10 cellular contexts compared by ENCODE assay signal in the genomic region with DNA sequence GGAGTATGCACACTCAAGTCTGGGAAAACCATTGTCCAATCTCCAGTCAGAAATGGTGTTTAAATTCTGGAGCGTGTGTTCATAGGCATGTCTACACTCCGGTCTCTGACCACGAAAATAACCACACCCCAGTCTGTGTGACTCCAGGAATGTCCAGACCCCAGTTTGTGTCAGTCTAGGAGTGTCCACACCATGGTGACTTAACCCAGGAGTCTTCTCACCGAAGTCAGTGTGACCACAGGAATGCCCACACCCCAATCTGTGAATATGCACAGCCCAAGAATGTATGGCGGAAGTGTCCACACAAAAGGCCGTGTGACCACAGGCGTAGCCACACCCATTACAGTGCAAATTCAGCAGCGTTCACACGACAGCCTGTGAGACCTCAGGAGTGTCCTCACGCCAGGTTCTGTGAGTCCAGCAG. TPM values are rescaled to one million over a fixed set of nuclear protein-coding genes. Genes with fewer than 3 reads are reported as not detected.
DNase-seq lines count a peak whose midpoint lies in the region; TF ChIP-seq lines count a peak whose summit lies in the region.
"Had no signal": no experiment of that assay in that cellular context is flagged by ENCODE, and none has a peak within 500 bp of the region (broad histone marks: within the 10 kb centered on the region; RNA-seq: fewer than 3 reads in every experiment).

No MANE protein-coding gene starts in this region.

- no peaks in the 10 kb centered on the region for H3F3A ChIP-seq in GM23248 (ENCODE audit: insufficient read depth)

- intact Hi-C loops in stomach (cut with DNase I; ENCODE audit: low total_unique reads) = no loop called here

- in situ Hi-C loops in GM23248 (cut with MboI) = loop anchor here (25.0 kb wide), 1 partner anchor 400 kb away; no protein-coding TSS in a partner anchor

- no peaks in the 10 kb centered on the region for H3K36me3 ChIP-seq in GM23248 (ENCODE audit: low read depth)
- peaks cover 0 to 41% (median 24%) of the 10 kb centered on the region in 4 donors for H3K36me3 ChIP-seq in stomach
- H3K36me3 ChIP-seq in MG63 = peaks cover 5% of the 10 kb centered on the region

- no peaks in the 10 kb centered on the region for H4K20me1 ChIP-seq in GM23248 (ENCODE audit: insufficient read depth)

- H3K4me3 ChIP-seq in GM23248 (no peak overlapping the region), stomach (no peak overlapping the region), MG63 (no peak overlapping the region)

- no peak for TF ChIP-seq POLR2A in stomach (IDR thresholded peaks at IDR 0.05)

- H3K9me3 ChIP-seq in GM23248 (ENCODE audit: low read depth) (no peaks in the 10 kb centered on the region), stomach (peaks cover 0 to 13% (median 3%) of the 10 kb centered on the region in 4 donors), MG63 (no peaks in the 10 kb centered on the region)

- DNase-seq in GM23248 (peak; percentile 85), SW 1271 (lab: John Stamatoyannopoulos, UW) (peak; percentile 64 to 83), glomerular visceral epithelial cell (ENCODE audit: extremely low spot score) (peak; percentile 98), stomach (peak; percentile 57), NCI-H1417 treated with DMSO at 0.1 percent for 48 hours (lab: John Stamatoyannopoulos, UW) (no peak), MG63 (no peak), GM19238 (ENCODE audit: insufficient read length, low spot score) (no peak)
- DNase-seq in activated CD4-positive, alpha-beta T cell treated with anti-CD3 and anti-CD28 coated beads for 1 hour = no peak
- DNase-seq: activated naive CD4-positive, alpha-beta T cell; KG1 had no signal

- WGBS in GM23248 (ENCODE audit: low coverage in 1 of 2, low lambda C conversion rate in 2 of 2, missing lambda C conversion rate in 2 of 2), 2 experiments = 64% methylated on average over 10 of the region's 10 CpGs
- 16 to 73% (median 52%) methylated on average over 4 to 10 of the region's 10 CpGs for WGBS in stomach, 5 donors

- peak overlapping the region; percentile 14; the same call in 1 of the 2 replicates for H3K9ac ChIP-seq in GM23248

- H3K79me2 ChIP-seq in GM23248 (ENCODE audit: insufficient read depth) = no peaks in the 10 kb centered on the region

- H3K4me1 ChIP-seq in GM23248 (ENCODE audit: insufficient read depth) = peaks cover 12% of the 10 kb centered on the region
- no peaks in the 10 kb centered on the region for H3K4me1 ChIP-seq in stomach

- H3K4me2 ChIP-seq in GM23248 (ENCODE audit: unreplicated experiment) = no peak overlapping the region

- H2AFZ ChIP-seq in GM23248 = no peak overlapping the region

- H3K27me3 ChIP-seq in GM23248 (replicated peaks; ENCODE audit: insufficient read depth) (no peaks in the 10 kb centered on the region), stomach (no peaks in the 10 kb centered on the region), MG63 (no peaks in the 10 kb centered on the region)

- no peak for TF ChIP-seq EP300 in stomach (IDR thresholded peaks at IDR 0.05)

- no peak for TF ChIP-seq CTCF in stomach (IDR thresholded peaks at IDR 0.05)

- H3K27ac ChIP-seq in GM23248 (peak overlapping the region; percentile 85), stomach (peak overlapping the region in 3 of 5 donors; percentile 32 to 49 (median 48))

- no peaks in the 10 kb centered on the region for H3K9me2 ChIP-seq in GM23248 (ENCODE audit: insufficient read depth)

RNA-seq across cellular contexts. Expression of a gene that starts 11.4 kb away (rescaled TPM):
- total RNA-seq in GM23248 (2014; rRNA removed; shearing (Covaris generic)) = 95.2 and 152 TPM in 2 replicates
- polyA plus RNA-seq in GM23248 (2016; fragmentation: Nextera tagmentation; extraction: Ambion mirVana) (64.9 and 70.6 TPM in 2 replicates), stomach (10 to 100 TPM; 33.9 to 40.3 (median 37.7) TPM)
- 10 to 100 TPM; 19.6 to 92.8 (median 55.3) TPM for total RNA-seq in stomach
- 55.3 and 76.6 TPM in 2 replicates for total RNA-seq in MG63 (2014; rRNA removed; shearing (Covaris generic); ENCODE audit: low replicate concordance)

RNA-seq across cellular contexts. Expression of a gene that starts 17.3 kb away (rescaled TPM):
- total RNA-seq in GM23248 (2014; rRNA removed; shearing (Covaris generic)) = 34.5 and 35.3 TPM in 2 replicates
- polyA plus RNA-seq in GM23248 (2016; fragmentation: Nextera tagmentation; extraction: Ambion mirVana) (31.5 and 32.4 TPM in 2 replicates), stomach (10 to 100 TPM; 19.9 to 45.8 (median 21.1) TPM)
- total RNA-seq in stomach = 10 to 100 TPM in 2 of 5 donors, 1 to 10 TPM in 3; 4.1 to 32.9 (median 6.7) TPM
- 0.79 and 2.0 TPM in 2 replicates for total RNA-seq in MG63 (2014; rRNA removed; shearing (Covaris generic); ENCODE audit: low replicate concordance)

RNA-seq across cellular contexts. Expression of a gene that starts 21.4 kb away (rescaled TPM):
- 15.4 and 32.2 TPM in 2 replicates for total RNA-seq in GM23248 (2014; rRNA removed; shearing (Covaris generic))
- polyA plus RNA-seq in GM23248 (2016; fragmentation: Nextera tagmentation; extraction: Ambion mirVana) = 20.3 and 22.9 TPM in 2 replicates
- total RNA-seq in stomach = 10 to 100 TPM in 3 of 5 donors, 1 to 10 TPM in 2; 1.8 to 27.4 (median 16.2) TPM
- 10 to 100 TPM in 1 of 3 donors, 1 to 10 TPM in 2; 4.7 to 11.9 (median 6.7) TPM for polyA plus RNA-seq in stomach
- total RNA-seq in MG63 (2014; rRNA removed; shearing (Covaris generic); ENCODE audit: low replicate concordance) = 1.6 and 11.2 TPM in 2 replicates

RNA-seq across cellular contexts. Expression of a gene that starts 34.2 kb away (rescaled TPM):
- total RNA-seq in GM23248 (2014; rRNA removed; shearing (Covaris generic)) = 17.0 and 21.1 TPM in 2 replicates
- polyA plus RNA-seq in GM23248 (2016; fragmentation: Nextera tagmentation; extraction: Ambion mirVana) (45.0 and 48.3 TPM in 2 replicates), stomach (100 to 1,000 TPM in 1 of 3 donors, 10 to 100 TPM in 2; 28.9 to 112 (median 74.8) TPM)
- total RNA-seq in stomach = 100 to 1,000 TPM in 1 of 5 donors, 10 to 100 TPM in 3, 1 to 10 TPM in 1; 5.8 to 208 (median 46.4) TPM
- total RNA-seq in MG63 (2014; rRNA removed; shearing (Covaris generic); ENCODE audit: low replicate concordance) = 15.9 and 32.9 TPM in 2 replicates

RNA-seq across cellular contexts. Expression of a gene that starts 52.1 kb away (rescaled TPM):
- total RNA-seq in GM23248 (2014; rRNA removed; shearing (Covaris generic)) = 7.9 and 8.2 TPM in 2 replicates
- polyA plus RNA-seq in GM23248 (2016; fragmentation: Nextera tagmentation; extraction: Ambion mirVana) = 8.5 and 8.6 TPM in 2 replicates
- 10 to 100 TPM in 2 of 5 donors, 1 to 10 TPM in 2, not detected in 1; 4.6 to 13.6 (median 9.0) TPM for total RNA-seq in stomach
- 1 to 10 TPM; 5.2 to 6.5 (median 5.9) TPM for polyA plus RNA-seq in stomach
- 2.7 and 9.3 TPM in 2 replicates for total RNA-seq in MG63 (2014; rRNA removed; shearing (Covaris generic); ENCODE audit: low replicate concordance)

Comparison
In these comparisons a context has a peak if more than half of its experiments do, and no peak if none do; other contexts are left out.
1. DNase-seq: peak in GM23248 (single experiment), SW 1271 (2 of 2), glomerular visceral epithelial cell (single experiment) and stomach (single experiment); none in NCI-H1417 treated with DMSO at 0.1 percent for 48 hours (single experiment), activated CD4-positive, alpha-beta T cell treated with anti-CD3 and anti-CD28 coated beads for 1 hour (single experiment), MG63 (single experiment) and GM19238 (single experiment).